In genomic region chr1:119811985-119812557, GRCh38 we compare ENCODE assay signal across 10 cellular contexts. TPM values are rescaled to one million over a fixed set of nuclear protein-coding genes. Genes with fewer than 3 reads are reported as not detected.
"Had no signal": no experiment of that assay in that cellular context is flagged by ENCODE, and none has a peak within 500 bp of the region (broad histone marks: within the 10 kb centered on the region; RNA-seq: fewer than 3 reads in every experiment).

No MANE protein-coding gene starts in this region.

- H3K27ac ChIP-seq: GM23248, HL-60 had no signal

- H3K36me3 ChIP-seq: HAP-1 had no signal

- H2AFZ ChIP-seq: GM23248 had no signal

- H3K4me1 ChIP-seq: HAP-1 had no signal

- H3K9me3 ChIP-seq: HAP-1 had no signal

- H3K27ac Mint-ChIP-seq: HFFc6 had no signal

- H3K4me3 Mint-ChIP-seq: HFFc6 had no signal

- DNase-seq: GM23248, GOT3, H7, HFFc6, IMR-90 had no signal

- H3K4me3 ChIP-seq: GM23248, HAP-1 had no signal

- H3K9me3 Mint-ChIP-seq: HFFc6 had no signal

- ATAC-seq: HCT116 had no signal

RNA-seq across cellular contexts. Expression of gene REG4, which starts 0.8 kb away (rescaled TPM):
- total RNA-seq: GM23248, H4, H7, HFFc6, IMR-90 had no signal
- polyA plus RNA-seq: GM23248, IMR-90 had no signal

RNA-seq across cellular contexts. Expression of gene HMGCS2, which starts 43.4 kb away (rescaled TPM):
- total RNA-seq: GM23248, H7, HFFc6, HT1080, IMR-90 had no signal
- polyA plus RNA-seq: GM23248, IMR-90 had no signal
